2 cellular contexts compared by ENCODE assay signal in genomic region chr6:13452346-13453171, GRCh38.
TF ChIP-seq lines count a peak whose summit lies in the region.

No MANE protein-coding gene starts in this region.

TF ChIP-seq in liver, 16 proteins besides CTCF, POLR2A, EP300 and RAD21:
- TF ChIP-seq HNF4A (conservative IDR thresholded peaks at IDR 0.05), result peak; percentile 22 to 46
- no peak for TF ChIP-seq GABPA (IDR thresholded peaks at IDR 0.05 in 1 of 2, conservative IDR thresholded peaks at IDR 0.05 in 1 of 2)
- TF ChIP-seq JUND (IDR thresholded peaks at IDR 0.05), result no peak
- TF ChIP-seq EGR1 (IDR thresholded peaks at IDR 0.05; ENCODE audit: low read depth in 2 of 2), result no peak
- TF ChIP-seq REST (IDR thresholded peaks at IDR 0.05), result no peak
- no peak for TF ChIP-seq HNF4G (IDR thresholded peaks at IDR 0.05)
- no peak for TF ChIP-seq NR2F2 (IDR thresholded peaks at IDR 0.05)
- peak; percentile 28 for TF ChIP-seq YY1 (IDR thresholded peaks at IDR 0.05)
- no peak for TF ChIP-seq FOXA1 (IDR thresholded peaks at IDR 0.05)
- peak; percentile 6 for TF ChIP-seq TAF1 (conservative IDR thresholded peaks at IDR 0.05)
- TF ChIP-seq SP1 (IDR thresholded peaks at IDR 0.05), result peak; percentile 57
- TF ChIP-seq, protein P1, sequence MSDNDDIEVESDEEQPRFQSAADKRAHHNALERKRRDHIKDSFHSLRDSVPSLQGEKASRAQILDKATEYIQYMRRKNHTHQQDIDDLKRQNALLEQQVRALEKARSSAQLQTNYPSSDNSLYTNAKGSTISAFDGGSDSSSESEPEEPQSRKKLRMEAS (IDR thresholded peaks at IDR 0.05), result no peak
- no peak for TF ChIP-seq ATF3 (IDR thresholded peaks at IDR 0.05)
- peak; percentile 48 to 74 for TF ChIP-seq RXRA (IDR thresholded peaks at IDR 0.05)
- TF ChIP-seq ZBTB33 (IDR thresholded peaks at IDR 0.05), result no peak
- no peak for TF ChIP-seq FOXA2 (IDR thresholded peaks at IDR 0.05)

TF ChIP-seq in HepG2, 621 proteins besides CTCF, POLR2A, EP300 and RAD21:
- TF ChIP-seq, protein P2, sequence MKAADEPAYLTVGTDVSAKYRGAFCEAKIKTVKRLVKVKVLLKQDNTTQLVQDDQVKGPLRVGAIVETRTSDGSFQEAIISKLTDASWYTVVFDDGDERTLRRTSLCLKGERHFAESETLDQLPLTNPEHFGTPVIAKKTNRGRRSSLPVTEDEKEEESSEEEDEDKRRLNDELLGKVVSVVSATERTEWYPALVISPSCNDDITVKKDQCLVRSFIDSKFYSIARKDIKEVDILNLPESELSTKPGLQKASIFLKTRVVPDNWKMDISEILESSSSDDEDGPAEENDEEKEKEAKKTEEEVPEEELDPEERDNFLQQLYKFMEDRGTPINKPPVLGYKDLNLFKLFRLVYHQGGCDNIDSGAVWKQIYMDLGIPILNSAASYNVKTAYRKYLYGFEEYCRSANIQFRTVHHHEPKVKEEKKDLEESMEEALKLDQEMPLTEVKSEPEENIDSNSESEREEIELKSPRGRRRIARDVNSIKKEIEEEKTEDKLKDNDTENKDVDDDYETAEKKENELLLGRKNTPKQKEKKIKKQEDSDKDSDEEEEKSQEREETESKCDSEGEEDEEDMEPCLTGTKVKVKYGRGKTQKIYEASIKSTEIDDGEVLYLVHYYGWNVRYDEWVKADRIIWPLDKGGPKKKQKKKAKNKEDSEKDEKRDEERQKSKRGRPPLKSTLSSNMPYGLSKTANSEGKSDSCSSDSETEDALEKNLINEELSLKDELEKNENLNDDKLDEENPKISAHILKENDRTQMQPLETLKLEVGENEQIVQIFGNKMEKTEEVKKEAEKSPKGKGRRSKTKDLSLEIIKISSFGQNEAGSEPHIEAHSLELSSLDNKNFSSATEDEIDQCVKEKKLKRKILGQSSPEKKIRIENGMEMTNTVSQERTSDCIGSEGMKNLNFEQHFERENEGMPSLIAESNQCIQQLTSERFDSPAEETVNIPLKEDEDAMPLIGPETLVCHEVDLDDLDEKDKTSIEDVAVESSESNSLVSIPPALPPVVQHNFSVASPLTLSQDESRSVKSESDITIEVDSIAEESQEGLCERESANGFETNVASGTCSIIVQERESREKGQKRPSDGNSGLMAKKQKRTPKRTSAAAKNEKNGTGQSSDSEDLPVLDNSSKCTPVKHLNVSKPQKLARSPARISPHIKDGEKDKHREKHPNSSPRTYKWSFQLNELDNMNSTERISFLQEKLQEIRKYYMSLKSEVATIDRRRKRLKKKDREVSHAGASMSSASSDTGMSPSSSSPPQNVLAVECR (CRISPR knock-in tag; IDR thresholded peaks at IDR 0.05; ENCODE audit: borderline replicate concordance), result no peak
- TF ChIP-seq ZNF776 (CRISPR knock-in tag; IDR thresholded peaks at IDR 0.05) (no peak), ZNF724P (CRISPR knock-in tag; IDR thresholded peaks at IDR 0.05; ENCODE audit: borderline replicate concordance) (no peak), TRAFD1 (CRISPR knock-in tag; IDR thresholded peaks at IDR 0.05; ENCODE audit: borderline replicate concordance) (no peak), AGO2 (optimal IDR thresholded peaks at IDR 0.05; ENCODE audit: low read depth, low read length) (no peak), KLF12 (CRISPR knock-in tag; IDR thresholded peaks at IDR 0.05; ENCODE audit: borderline replicate concordance) (no peak)
TF ChIP-seq in HepG2: peak in this region for 0.
